ENCODE assay signal across 18 cellular contexts in the genomic region with DNA sequence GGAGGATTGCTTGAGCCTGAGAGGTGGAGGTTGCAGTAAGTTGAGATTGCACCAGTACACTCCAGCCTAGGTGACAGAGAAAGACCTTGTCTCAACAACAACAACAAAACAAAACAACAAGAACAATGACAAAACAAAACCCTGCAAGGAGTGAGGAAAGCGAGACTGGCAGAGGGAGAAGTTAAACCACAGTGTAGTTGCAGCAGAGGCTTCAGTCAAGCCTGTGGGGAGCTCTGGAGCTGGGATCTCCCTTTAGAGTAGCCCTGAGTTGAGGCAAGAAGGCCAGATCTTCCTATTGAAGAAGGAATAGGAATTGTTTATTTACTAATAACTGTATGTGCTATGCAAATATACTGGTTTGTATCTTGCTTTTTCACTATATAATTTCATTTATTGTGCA. TPM values are rescaled to one million over a fixed set of nuclear protein-coding genes. Genes with fewer than 3 reads are reported as not detected.
DNase-seq lines count a peak whose midpoint lies in the region; FAIRE-seq and TF ChIP-seq lines count a peak whose summit lies in the region.
"Had no signal": no experiment of that assay in that cellular context is flagged by ENCODE, and none has a peak within 500 bp of the region (broad histone marks: within the 10 kb centered on the region; RNA-seq: fewer than 3 reads in every experiment).

No MANE protein-coding gene starts in this region.

- no peaks in the 10 kb centered on the region for H3K36me3 Mint-ChIP-seq in CD14-positive monocyte
- H3K36me3 Mint-ChIP-seq: CD4-positive, alpha-beta memory T cell had no signal

- H3K4me1 ChIP-seq in colonic mucosa = no peaks in the 10 kb centered on the region

- H3K27me3 Mint-ChIP-seq in CD14-positive monocyte (ENCODE audit: low read depth in 3 of 3) = peaks cover 0 to 1% (median 0%) of the 10 kb centered on the region in 3 donors
- H3K27me3 Mint-ChIP-seq: B cell had no signal

- no peaks in the 10 kb centered on the region for H3K27me3 ChIP-seq in bronchial epithelial cell (ENCODE audit: control insufficient read depth, insufficient read depth, low read length)
- H3K27me3 ChIP-seq in colonic mucosa = no peaks in the 10 kb centered on the region

- H3K4me1 Mint-ChIP-seq in CD14-positive monocyte = peaks cover 46% of the 10 kb centered on the region

- no peak overlapping the region for H3K9ac ChIP-seq in colonic mucosa (ENCODE audit: low read depth in 2 of 2, low read length in 2 of 2)

- intact Hi-C loops in CD14-positive monocyte (cut with micrococcal nuclease) (no loop called here), colonic mucosa (cut with DNase I) (no loop called here)

- no peak overlapping the region for H3K27ac ChIP-seq in colonic mucosa

- H3K4me3 ChIP-seq in bronchial epithelial cell (ENCODE audit: low read depth, low read length) (no peak overlapping the region), colonic mucosa (no peak overlapping the region)

- no peaks in the 10 kb centered on the region for H3K36me3 ChIP-seq in bronchial epithelial cell (ENCODE audit: control insufficient read depth, insufficient read depth, low read length)
- H3K36me3 ChIP-seq in colonic mucosa = no peaks in the 10 kb centered on the region

- no peak for TF ChIP-seq CTCF in bronchial epithelial cell (IDR thresholded peaks at IDR 0.05; ENCODE audit: insufficient read depth, low read length, severe bottlenecking)
- TF ChIP-seq CTCF in CD14-positive monocyte (IDR thresholded peaks at IDR 0.05) = no peak
- TF ChIP-seq CTCF in colonic mucosa (IDR thresholded peaks at IDR 0.05) = no peak

- peak overlapping the region in 1 of 2 donors; percentile 78 for H3K4me3 Mint-ChIP-seq in CD14-positive monocyte
- H3K4me3 Mint-ChIP-seq: B cell; CD4-positive, alpha-beta memory T cell had no signal

- H3K27ac Mint-ChIP-seq in CD14-positive monocyte = peak overlapping the region in 3 of 7 donors; percentile 62 to 81 (median 79)
- H3K27ac Mint-ChIP-seq: B cell had no signal

- no peaks in the 10 kb centered on the region for H3K9me3 ChIP-seq in colonic mucosa

- peaks cover 0 to 2% (median 0%) of the 10 kb centered on the region in 7 donors for H3K9me3 Mint-ChIP-seq in CD14-positive monocyte

- DNase-seq in SIG-M5 treated with dmso at 0.1 percent for 504 hours (lab: John Stamatoyannopoulos, UW; ENCODE audit: unreplicated experiment) = peak; percentile 21
- DNase-seq in SIG-M5 (lab: John Stamatoyannopoulos, UW) = no peak
- peak; percentile 13 for DNase-seq in MV-4-11 (lab: John Stamatoyannopoulos, UW)
- no peak for DNase-seq in bronchial epithelial cell (ENCODE audit: low read depth)
- DNase-seq in CD14-positive monocyte (ENCODE audit: low spot score) = no peak
- no peak for DNase-seq in NCI-H524 (lab: John Stamatoyannopoulos, UW)
- no peak for DNase-seq in colonic mucosa
- DNase-seq: ACHN; C1 segment of cervical spinal cord; CD4-positive, alpha-beta memory T cell; COR-L47; DMS153; H7; IMR-90 had no signal

- FAIRE-seq in bronchial epithelial cell (lab: Jason Lieb, UNC) = peak; percentile 62
- FAIRE-seq: D721Med had no signal

RNA-seq across cellular contexts. Expression of a gene that starts 25.3 kb away (rescaled TPM):
- total RNA-seq in bronchial epithelial cell (33.2 and 35.0 TPM in 2 replicates), colonic mucosa (10 to 100 TPM; 22.1 to 30.1 TPM)
- 10 to 100 TPM; 65.9 to 71.5 TPM for polyA plus RNA-seq in CD14-positive monocyte

RNA-seq across cellular contexts. Expression of a gene that starts 40.8 kb away (rescaled TPM):
- total RNA-seq in bronchial epithelial cell = not detected in 2 replicates
- 10 to 100 TPM; 13.0 to 16.1 TPM for polyA plus RNA-seq in CD14-positive monocyte
- total RNA-seq in colonic mucosa = under 1 TPM in 1 of 2 donors, not detected in 1; 0.11 TPM
- total RNA-seq: A172; CD4-positive, alpha-beta memory T cell; HT-29; IMR-90 had no signal
- polyA plus RNA-seq: IMR-90 had no signal

Comparison
In these comparisons a context has a peak if more than half of its experiments do, and no peak if none do; other contexts are left out.
1. DNase-seq: peak in SIG-M5 treated with dmso at 0.1 percent for 504 hours (single experiment) and MV-4-11 (single experiment); none in SIG-M5 (single experiment), bronchial epithelial cell (single experiment), CD14-positive monocyte (single experiment), NCI-H524 (0 of 2) and colonic mucosa (single experiment).